18 cellular contexts compared by ENCODE assay signal in genomic region chr16:74575805-74576643, GRCh38. TPM values are rescaled to one million over a fixed set of nuclear protein-coding genes. Genes with fewer than 3 reads are reported as not detected.
DNase-seq lines count a peak whose midpoint lies in the region; ATAC-seq, FAIRE-seq and TF ChIP-seq lines count a peak whose summit lies in the region.
"Had no signal": no experiment of that assay in that cellular context is flagged by ENCODE, and none has a peak within 500 bp of the region (broad histone marks: within the 10 kb centered on the region; RNA-seq: fewer than 3 reads in every experiment).

No MANE protein-coding gene starts in this region.

- no peak overlapping the region for H3K4me2 ChIP-seq in A549

- H3K27me3 Mint-ChIP-seq in brain (no peaks in the 10 kb centered on the region), mesothelial cell of epicardium (ENCODE audit: low read depth) (no peaks in the 10 kb centered on the region)
- H3K27me3 Mint-ChIP-seq in activated T-helper 17 cell treated with anti-CD3 and anti-CD28 coated beads, Interleukin-2, amount 50 U/mL, for 72 hours = no peaks in the 10 kb centered on the region

- 89% methylated on average over 12 of the region's 12 CpGs for WGBS in A549 (ENCODE audit: missing lambda C conversion rate)

- no peaks in the 10 kb centered on the region for H3K9me3 ChIP-seq in A549
- H3K9me3 ChIP-seq: prostate gland, spleen had no signal

- ATAC-seq in A549 (no peak), GM19452 (IDR thresholded peaks at IDR 0.05; ENCODE audit: unreplicated experiment) (no peak)
- ATAC-seq in activated T-helper 17 cell treated with anti-CD3 and anti-CD28 coated beads, Interleukin-2, amount 50 U/mL, for 72 hours (replicated peaks) = no peak

- no peak for TF ChIP-seq EP300 in A549 (IDR thresholded peaks at IDR 0.05)

- H3K27ac Mint-ChIP-seq in brain (peak overlapping the region in 4 of 5 experiments; percentile 19 to 83 (median 50)), mesothelial cell of epicardium (peak overlapping the region; percentile 3)
- H3K27ac Mint-ChIP-seq in activated T-helper 17 cell treated with anti-CD3 and anti-CD28 coated beads, Interleukin-2, amount 50 U/mL, for 72 hours = no peak overlapping the region

- POLR2A ChIA-PET in A549 (lab: Yijun Ruan, JAX) = no interaction called here

- DNase-seq in A549 (ENCODE audit: low read depth in 1 of 2, low spot score in 1 of 2) (no peak), G401 (ENCODE audit: low spot score) (peak; percentile 35), mesothelial cell of epicardium (ENCODE audit: low spot score in 2 of 2, unreplicated experiment in 2 of 2) (no peak), SHP77 (lab: John Stamatoyannopoulos, UW) (no peak), germinal center (ENCODE audit: low spot score) (no peak)
- DNase-seq: activated CD4-positive, alpha-beta T cell treated with anti-CD3 and anti-CD28 coated beads for 48 hours; activated effector memory CD4-positive, alpha-beta T cell treated with anti-CD3 and anti-CD28 coated beads, Interleukin-2, amount 50 U/mL, for 16 hours; cerebellar nuclear complex; DMS79 treated with DMSO at 0.1 percent for 48 hours; effector memory CD4-positive, alpha-beta T cell; mammary epithelial cell; NCI-H526 treated with DMSO at 0.1 percent for 48 hours; spleen had no signal

- H3K4me3 Mint-ChIP-seq in brain = peak overlapping the region in 1 of 5 experiments; percentile 46
- H3K4me3 Mint-ChIP-seq in mesothelial cell of epicardium = no peak overlapping the region
- no peak overlapping the region for H3K4me3 Mint-ChIP-seq in activated T-helper 17 cell treated with anti-CD3 and anti-CD28 coated beads, Interleukin-2, amount 50 U/mL, for 72 hours

- CTCF ChIA-PET in A549 (lab: Yijun Ruan, JAX) = no interaction called here

- H3K36me3 Mint-ChIP-seq in brain (peaks cover 18% of the 10 kb centered on the region), mesothelial cell of epicardium (no peaks in the 10 kb centered on the region)
- H3K36me3 Mint-ChIP-seq in activated T-helper 17 cell treated with anti-CD3 and anti-CD28 coated beads, Interleukin-2, amount 50 U/mL, for 72 hours (ENCODE audit: low read depth) = no peaks in the 10 kb centered on the region

- H3K4me3 ChIP-seq in A549 = no peak overlapping the region
- H3K4me3 ChIP-seq: prostate gland, spleen had no signal

- H3K4me1 ChIP-seq in A549 = peaks cover 19% of the 10 kb centered on the region
- H3K4me1 ChIP-seq: prostate gland had no signal

- no peak for TF ChIP-seq CTCF in A549 (IDR thresholded peaks at IDR 0.05)
- no peak for TF ChIP-seq CTCF in brain (conservative IDR thresholded peaks at IDR 0.05)
- no peak for TF ChIP-seq CTCF in mesothelial cell of epicardium (IDR thresholded peaks at IDR 0.05; ENCODE audit: unreplicated experiment)

- in situ Hi-C loops in G401 (cut with HindIII; ENCODE audit: low sequenced_read_pairs) = no loop called here

- no peaks in the 10 kb centered on the region for H3K9me3 Mint-ChIP-seq in brain
- no peaks in the 10 kb centered on the region for H3K9me3 Mint-ChIP-seq in mesothelial cell of epicardium
- no peaks in the 10 kb centered on the region for H3K9me3 Mint-ChIP-seq in activated T-helper 17 cell treated with anti-CD3 and anti-CD28 coated beads, Interleukin-2, amount 50 U/mL, for 72 hours

- no peak for TF ChIP-seq RAD21 in A549 (conservative IDR thresholded peaks at IDR 0.05 in 1 of 2, IDR thresholded peaks at IDR 0.05 in 1 of 2)

- no peak for TF ChIP-seq POLR2A in A549 (IDR thresholded peaks at IDR 0.05; ENCODE audit: low read length)

- no peak overlapping the region for H3K27ac ChIP-seq in A549
- H3K27ac ChIP-seq: prostate gland, spleen had no signal

- FAIRE-seq in A549 (lab: Jason Lieb, UNC) = no peak
- FAIRE-seq: TTC549 had no signal

- peaks cover 69% of the 10 kb centered on the region for H3K4me1 Mint-ChIP-seq in brain
- peaks cover 14% of the 10 kb centered on the region for H3K4me1 Mint-ChIP-seq in mesothelial cell of epicardium
- H3K4me1 Mint-ChIP-seq in activated T-helper 17 cell treated with anti-CD3 and anti-CD28 coated beads, Interleukin-2, amount 50 U/mL, for 72 hours = peaks cover 31% of the 10 kb centered on the region

TF ChIP-seq in A549, 52 proteins besides CTCF, POLR2A, EP300 and RAD21:
- TF ChIP-seq HOXB13 (CRISPR knock-in tag; IDR thresholded peaks at IDR 0.05; ENCODE audit: low read depth) (no peak), MAFK (IDR thresholded peaks at IDR 0.05; ENCODE audit: partially characterized antibody) (peak; percentile 62), MYC (IDR thresholded peaks at IDR 0.05; ENCODE audit: borderline replicate concordance, low read length) (no peak)

RNA-seq across cellular contexts. Expression of gene GLG1, which starts 30.9 kb away (rescaled TPM):
- polyA plus RNA-seq in A549 (2011; rRNA removed) (90.6 and 91.7 TPM in 2 replicates), A549 (2017; fragmentation: RNase III; extraction: RNeasy Plus Mini Kit Qiagen cat#74134 plus additional on column Dnase treatment) (47.3 to 53.5 TPM (median 51.9 TPM) in 3 replicates), brain (ENCODE audit: insufficient read depth, low read depth, low replicate concordance) (88.0 TPM)
- 21.0 and 21.5 TPM in 2 replicates for polyA plus RNA-seq in A549 (2012; cell fraction: cytosol; rRNA removed)
- 47.7 and 69.8 TPM in 2 replicates for polyA plus RNA-seq in A549 (2012; cell fraction: nucleus; rRNA removed)
- polyA minus RNA-seq in A549 (2011; rRNA and poly(A)+ RNA removed) = 107 and 110 TPM in 2 replicates
- total RNA-seq in G401 (2014; rRNA removed; shearing (Covaris generic)) = 47.3 and 78.4 TPM in 2 replicates
- 186 to 193 TPM (median 190 TPM) in 3 replicates for total RNA-seq in mesothelial cell of epicardium
- 10 to 100 TPM; 62.6 to 74.1 TPM for total RNA-seq in activated T-helper 17 cell treated with anti-CD3 and anti-CD28 coated beads, Interleukin-2, amount 50 U/mL, for 72 hours
